ENCODE assay signal across 13 cellular contexts in genomic region chr1:211699059-211699458, GRCh38. TPM values are rescaled to one million over a fixed set of nuclear protein-coding genes. Genes with fewer than 3 reads are reported as not detected.
A peak's percentile ranks its signal among the peaks of the same experiment; 100 is the strongest.
DNase-seq lines count a peak whose midpoint lies in the region; ATAC-seq and TF ChIP-seq lines count a peak whose summit lies in the region.
"Had no signal": no experiment of that assay in that cellular context is flagged by ENCODE, and none has a peak within 500 bp of the region (broad histone marks: within the 10 kb centered on the region; RNA-seq: fewer than 3 reads in every experiment).

No MANE protein-coding gene starts in this region.

- no peak for TF ChIP-seq POLR2A in testis (IDR thresholded peaks at IDR 0.05)
- TF ChIP-seq POLR2A in thyroid gland (IDR thresholded peaks at IDR 0.05), result no peak

- no peaks in the 10 kb centered on the region for H3K9me3 ChIP-seq in left ventricle myocardium inferior (replicated peaks)
- H3K9me3 ChIP-seq in testis, result no peaks in the 10 kb centered on the region
- H3K9me3 ChIP-seq in CD4-positive, alpha-beta memory T cell (ENCODE audit: control insufficient read depth in 1 of 2, low read length in 2 of 2), result no peaks in the 10 kb centered on the region
- H3K9me3 ChIP-seq in thyroid gland, result no peaks in the 10 kb centered on the region
- H3K9me3 ChIP-seq: mucosa of descending colon, uterus had no signal

- no peak for DNase-seq in left ventricle myocardium inferior
- DNase-seq in cardiac septum (ENCODE audit: low spot score), result no peak
- DNase-seq in immature natural killer cell, result no peak
- no peak for DNase-seq in testis
- no peak for DNase-seq in CD4-positive, alpha-beta memory T cell
- DNase-seq in thyroid gland, result no peak
- DNase-seq: cortex of kidney had no signal

- intact Hi-C loops in left ventricle myocardium inferior (cut with micrococcal nuclease), result loop anchor here (5.0 kb wide), 1 partner anchor 133 kb away; the partner anchor contains the start of gene LPGAT1
- intact Hi-C loops in cardiac septum (cut with DNase I), result loop anchor here (1.0 to 5.0 kb wide), 2 partner anchors 130 to 243 kb away; no protein-coding TSS in a partner anchor
- intact Hi-C loops in testis (cut with DNase I; ENCODE audit: low total_unique reads), result loop anchor here (5.0 kb wide), 1 partner anchor 133 kb away; the partner anchor contains the start of gene LPGAT1
- intact Hi-C loops in CD4-positive, alpha-beta memory T cell (cut with micrococcal nuclease), result loop anchor here (5.0 to 10.0 kb wide), 2 partner anchors 46 to 758 kb away; no protein-coding TSS in a partner anchor
- intact Hi-C loops in thyroid gland (cut with DNase I), result no loop called here

- peaks cover 11% of the 10 kb centered on the region for H3K4me1 ChIP-seq in left ventricle myocardium inferior
- peaks cover 13% of the 10 kb centered on the region for H3K4me1 ChIP-seq in testis
- H3K4me1 ChIP-seq in CD4-positive, alpha-beta memory T cell (ENCODE audit: insufficient read depth, low read length), result peaks cover 21% of the 10 kb centered on the region
- H3K4me1 ChIP-seq in thyroid gland, result peaks cover 5 to 22% of the 10 kb centered on the region in 2 donors
- H3K4me1 ChIP-seq: uterus had no signal

- TF ChIP-seq CTCF in left ventricle myocardium inferior (IDR thresholded peaks at IDR 0.05; ENCODE audit: borderline replicate concordance) (no peak), testis (IDR thresholded peaks at IDR 0.05) (no peak), thyroid gland (IDR thresholded peaks at IDR 0.05) (no peak)

- WGBS in testis, 2 donors, result 78% methylated on average over 16 of the region's 16 CpGs; no CpG with 5 or more reads in 1 of the 2 donors
- 63 to 89% methylated on average over 3 to 8 of the region's 16 CpGs for WGBS in thyroid gland, 2 donors

- CTCF ChIA-PET in CD4-positive, alpha-beta memory T cell (lab: Charles Lee; ENCODE audit: partially characterized antibody), result interaction anchor here (0.9 to 5.9 kb wide), 27 partner anchors 10 to 757 kb away, joined by 3 to 83 read pairs (median 5); partner anchors contain the start of genes DTL, INTS7 and NEK2

- peaks cover 46 to 47% of the 10 kb centered on the region in 2 donors for H3K4me1 Mint-ChIP-seq in immature natural killer cell
- H3K4me1 Mint-ChIP-seq in CD4-positive, alpha-beta memory T cell, result peaks cover 8 to 26% (median 19%) of the 10 kb centered on the region in 4 donors

- H3K4me3 ChIP-seq in left ventricle myocardium inferior (peak overlapping the region; percentile 34), testis (peak overlapping the region; percentile 10 to 44), thyroid gland (replicated peaks in 1 of 3) (no peak overlapping the region)
- no peak overlapping the region for H3K4me3 ChIP-seq in CD4-positive, alpha-beta memory T cell (ENCODE audit: low read length in 2 of 2)
- H3K4me3 ChIP-seq: mucosa of descending colon, uterus had no signal

- peak overlapping the region in 1 of 6 donors; percentile 50 for H3K27ac Mint-ChIP-seq in immature natural killer cell
- no peak overlapping the region for H3K27ac Mint-ChIP-seq in CD4-positive, alpha-beta memory T cell
- H3K27ac Mint-ChIP-seq: activated naive CD8-positive, alpha-beta T cell treated with anti-CD3 and anti-CD28 coated beads for 36 hours had no signal

- H3K27me3 ChIP-seq in left ventricle myocardium inferior (ENCODE audit: low read depth), result peaks cover 7% of the 10 kb centered on the region
- no peaks in the 10 kb centered on the region for H3K27me3 ChIP-seq in testis
- no peaks in the 10 kb centered on the region for H3K27me3 ChIP-seq in CD4-positive, alpha-beta memory T cell (ENCODE audit: insufficient read depth, low read length)
- H3K27me3 ChIP-seq in thyroid gland, result no peaks in the 10 kb centered on the region
- H3K27me3 ChIP-seq: uterus had no signal

- H3K27ac ChIP-seq in left ventricle myocardium inferior (replicated peaks), result no peak overlapping the region
- peak overlapping the region; percentile 30 for H3K27ac ChIP-seq in angular gyrus (ENCODE audit: low read depth, low read length)
- H3K27ac ChIP-seq in testis, result no peak overlapping the region
- H3K27ac ChIP-seq in CD4-positive, alpha-beta memory T cell (ENCODE audit: low read depth, low read length), result no peak overlapping the region
- H3K27ac ChIP-seq in thyroid gland, result no peak overlapping the region
- H3K27ac ChIP-seq: uterus had no signal

- H3K36me3 ChIP-seq in left ventricle myocardium inferior, result no peaks in the 10 kb centered on the region
- no peaks in the 10 kb centered on the region for H3K36me3 ChIP-seq in testis (ENCODE audit: low read depth, missing control alignments)
- no peaks in the 10 kb centered on the region for H3K36me3 ChIP-seq in CD4-positive, alpha-beta memory T cell (ENCODE audit: insufficient read depth, low read length)
- no peaks in the 10 kb centered on the region for H3K36me3 ChIP-seq in thyroid gland
- H3K36me3 ChIP-seq: uterus had no signal

- POLR2A ChIA-PET in CD4-positive, alpha-beta memory T cell (lab: Charles Lee; ENCODE audit: partially characterized antibody), result interaction anchor here (1.3 kb wide), 1 partner anchor 336 kb away, joined by 7 read pairs; the partner anchor contains the start of genes DTL and INTS7

- H3K36me3 Mint-ChIP-seq in immature natural killer cell, result peaks cover 0 to 3% (median 0%) of the 10 kb centered on the region in 3 donors
- peaks cover 0 to 2% of the 10 kb centered on the region in 2 donors for H3K36me3 Mint-ChIP-seq in CD4-positive, alpha-beta memory T cell
- H3K36me3 Mint-ChIP-seq: activated naive CD8-positive, alpha-beta T cell treated with anti-CD3 and anti-CD28 coated beads for 36 hours had no signal

- peaks cover 0 to 4% (median 2%) of the 10 kb centered on the region in 6 donors for H3K9me3 Mint-ChIP-seq in immature natural killer cell
- peaks cover 0 to 2% (median 0%) of the 10 kb centered on the region in 8 donors for H3K9me3 Mint-ChIP-seq in CD4-positive, alpha-beta memory T cell

- H3K4me3 Mint-ChIP-seq in immature natural killer cell, result peak overlapping the region in 4 of 5 donors; percentile 69 to 81 (median 78)
- peak overlapping the region in 3 of 8 donors; percentile 53 to 82 (median 72) for H3K4me3 Mint-ChIP-seq in CD4-positive, alpha-beta memory T cell

- peaks cover 4 to 8% (median 8%) of the 10 kb centered on the region in 3 donors for H3K27me3 Mint-ChIP-seq in immature natural killer cell (ENCODE audit: low read depth in 3 of 3)
- H3K27me3 Mint-ChIP-seq in CD4-positive, alpha-beta memory T cell, result peaks cover 0 to 3% of the 10 kb centered on the region in 2 donors
- H3K27me3 Mint-ChIP-seq: activated naive CD8-positive, alpha-beta T cell treated with anti-CD3 and anti-CD28 coated beads for 36 hours had no signal

- ATAC-seq in GM21717 (IDR thresholded peaks at IDR 0.05; ENCODE audit: unreplicated experiment), result no peak

RNA-seq across cellular contexts. Expression of gene NEK2, which starts 23.6 kb away (rescaled TPM):
- 0.19 TPM for total RNA-seq in left ventricle myocardium inferior
- not detected for total RNA-seq in cardiac septum
- polyA plus RNA-seq in immature natural killer cell, result 1 to 10 TPM in 1 of 3 donors, under 1 TPM in 2; 0.39 to 1.4 (median 1.00) TPM
- 10 to 100 TPM; 40.0 to 53.9 TPM for total RNA-seq in testis
- 126 TPM for polyA plus RNA-seq in testis (ENCODE audit: insufficient read depth, low read depth, low replicate concordance)
- total RNA-seq in CD4-positive, alpha-beta memory T cell, result not detected
- not detected for polyA plus RNA-seq in CD4-positive, alpha-beta memory T cell
- total RNA-seq in thyroid gland, result 1 to 10 TPM in 1 of 4 donors, under 1 TPM in 2, not detected in 1; 0.11 to 2.4 (median 0.40) TPM
- total RNA-seq: posterior vena cava had no signal

Comparison
In these comparisons a context has a peak if more than half of its experiments do, and no peak if none do; other contexts are left out.
1. H3K4me3 ChIP-seq: peak in left ventricle myocardium inferior (single experiment) and testis (2 of 2); none in CD4-positive, alpha-beta memory T cell (0 of 2) and thyroid gland (0 of 3).
2. RNA of gene NEK2, which starts 23.6 kb away (total RNA-seq): 40.0 to 53.9 TPM in testis; 0.11 to 2.4 TPM in thyroid gland, 0.19 TPM in left ventricle myocardium inferior (single experiment), not detected in CD4-positive, alpha-beta memory T cell and not detected in cardiac septum (single experiment); every median in the first group is over 10 times any median in the second.